ENCODE assay signal across 24 cellular contexts in the genomic region with DNA sequence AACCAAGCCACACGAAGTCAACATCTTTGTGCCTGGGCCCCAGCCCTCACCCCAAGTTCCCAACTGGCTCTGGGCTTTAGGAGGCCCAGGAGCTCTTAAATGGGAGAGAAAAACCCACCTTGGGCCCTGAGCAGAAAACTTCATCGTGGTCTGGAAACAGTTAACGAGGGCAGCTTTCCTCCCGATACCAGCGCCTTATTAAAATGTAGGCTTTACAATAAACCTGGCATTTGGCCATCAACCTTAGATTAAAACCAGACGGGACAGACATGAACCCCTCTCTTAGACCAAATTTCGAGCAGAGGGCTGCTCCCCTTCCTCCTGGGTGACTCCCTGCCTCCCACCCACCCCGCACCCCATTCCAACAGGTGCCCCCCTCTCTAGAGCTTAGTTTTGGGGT. TPM values are rescaled to one million over a fixed set of nuclear protein-coding genes. Genes with fewer than 3 reads are reported as not detected.
"Had no signal": no experiment of that assay in that cellular context is flagged by ENCODE, and none has a peak within 500 bp of the region (broad histone marks: within the 10 kb centered on the region; RNA-seq: fewer than 3 reads in every experiment).

No MANE protein-coding gene starts in this region.

- H3K27ac ChIP-seq: dorsolateral prefrontal cortex, gastrocnemius medialis, neutrophil, pancreas had no signal

- H3K9me3 Mint-ChIP-seq: activated naive CD4-positive, alpha-beta T cell treated with anti-CD3 and anti-CD28 coated beads, Interleukin-2, amount 50 U/mL, for 72 hours; activated T-helper 17 cell treated with anti-CD3 and anti-CD28 coated beads, Interleukin-2, amount 50 U/mL, for 72 hours; central memory CD8-positive, alpha-beta T cell; effector memory CD8-positive, alpha-beta T cell; natural killer cell treated with Interleukin-12 subunit alpha and Interleukin-12 subunit beta and Interleukin-15 and Interleukin-18, amount 100 ng/mL, for 72 hours; stimulated activated naive CD8-positive, alpha-beta T cell treated with anti-CD3 and anti-CD28 coated beads, Interleukin-15, amount 100 ng/mL, for 72 hours; type B pancreatic cell; WTC11 had no signal

- H3K4me1 Mint-ChIP-seq: activated T-helper 17 cell treated with anti-CD3 and anti-CD28 coated beads, Interleukin-2, amount 50 U/mL, for 72 hours; central memory CD8-positive, alpha-beta T cell; stimulated activated naive CD8-positive, alpha-beta T cell treated with anti-CD3 and anti-CD28 coated beads, Interleukin-15, amount 100 ng/mL, for 72 hours had no signal

- H3K27me3 ChIP-seq: adrenal gland, breast epithelium had no signal

- H3K4me1 ChIP-seq: adrenal gland, gastrocnemius medialis, pancreas had no signal

- ATAC-seq: activated naive CD4-positive, alpha-beta T cell treated with anti-CD3 and anti-CD28 coated beads, Interleukin-2, amount 50 U/mL, for 72 hours; activated T-helper 17 cell treated with anti-CD3 and anti-CD28 coated beads, Interleukin-2, amount 50 U/mL, for 72 hours; effector memory CD8-positive, alpha-beta T cell; esophagus mucosa; gastrocnemius medialis; natural killer cell treated with Interleukin-12 subunit alpha and Interleukin-12 subunit beta and Interleukin-15 and Interleukin-18, amount 100 ng/mL, for 72 hours; pancreas; stimulated activated naive CD8-positive, alpha-beta T cell treated with anti-CD3 and anti-CD28 coated beads, Interleukin-15, amount 100 ng/mL, for 72 hours; WTC11 had no signal

- H3K9me3 ChIP-seq: adrenal gland, breast epithelium, gastrocnemius medialis, neutrophil, pancreas had no signal

- DNase-seq: activated T-cell treated with anti-CD3 and anti-CD28 coated beads, Interleukin-2, amount 50 U/mL, for 1 hour; adrenal gland; dorsolateral prefrontal cortex; effector memory CD8-positive, alpha-beta T cell; gastrocnemius medialis; head of caudate nucleus; pancreas; right cardiac atrium; stimulated activated CD4-positive, alpha-beta T cell treated with anti-CD3 and anti-CD28 coated beads, Interleukin-1b, Interleukin-23, amount 100 ng/mL, for 48 hours; stimulated activated naive CD8-positive, alpha-beta T cell treated with anti-CD3 and anti-CD28 coated beads, Interleukin-15, amount 100 ng/mL, for 72 hours; T-helper 9 cell had no signal

- H3K4me3 ChIP-seq: adrenal gland, breast epithelium, dorsolateral prefrontal cortex, gastrocnemius medialis, pancreas had no signal

- FAIRE-seq: colon, endothelial cell of umbilical vein, islet of Langerhans, pancreas had no signal

- H3K36me3 Mint-ChIP-seq: activated naive CD4-positive, alpha-beta T cell treated with anti-CD3 and anti-CD28 coated beads, Interleukin-2, amount 50 U/mL, for 72 hours; natural killer cell treated with Interleukin-12 subunit alpha and Interleukin-12 subunit beta and Interleukin-15 and Interleukin-18, amount 100 ng/mL, for 72 hours; type B pancreatic cell; WTC11 had no signal

- H3K4me3 Mint-ChIP-seq: activated T-helper 17 cell treated with anti-CD3 and anti-CD28 coated beads, Interleukin-2, amount 50 U/mL, for 72 hours; central memory CD8-positive, alpha-beta T cell; effector memory CD8-positive, alpha-beta T cell; natural killer cell treated with Interleukin-12 subunit alpha and Interleukin-12 subunit beta and Interleukin-15 and Interleukin-18, amount 100 ng/mL, for 72 hours; stimulated activated naive CD8-positive, alpha-beta T cell treated with anti-CD3 and anti-CD28 coated beads, Interleukin-15, amount 100 ng/mL, for 72 hours; type B pancreatic cell; WTC11 had no signal

- H3K36me3 ChIP-seq: adrenal gland, breast epithelium, gastrocnemius medialis, neutrophil, pancreas had no signal

- H3K27ac Mint-ChIP-seq: activated naive CD4-positive, alpha-beta T cell treated with anti-CD3 and anti-CD28 coated beads, Interleukin-2, amount 50 U/mL, for 72 hours; activated T-helper 17 cell treated with anti-CD3 and anti-CD28 coated beads, Interleukin-2, amount 50 U/mL, for 72 hours; effector memory CD8-positive, alpha-beta T cell; natural killer cell treated with Interleukin-12 subunit alpha and Interleukin-12 subunit beta and Interleukin-15 and Interleukin-18, amount 100 ng/mL, for 72 hours; stimulated activated naive CD8-positive, alpha-beta T cell treated with anti-CD3 and anti-CD28 coated beads, Interleukin-15, amount 100 ng/mL, for 72 hours; type B pancreatic cell; WTC11 had no signal

RNA-seq across cellular contexts. Expression of a gene that starts 39.4 kb away (rescaled TPM):
- total RNA-seq: natural killer cell treated with Interleukin-12 subunit alpha and Interleukin-12 subunit beta and Interleukin-15 and Interleukin-18, amount 100 ng/mL, for 72 hours; pulmonary artery endothelial cell had no signal

RNA-seq across cellular contexts. Expression of a gene that starts 48.0 kb away (rescaled TPM):
- total RNA-seq: activated T-helper 17 cell treated with anti-CD3 and anti-CD28 coated beads, Interleukin-2, amount 50 U/mL, for 72 hours; endothelial cell of umbilical vein; natural killer cell treated with Interleukin-12 subunit alpha and Interleukin-12 subunit beta and Interleukin-15 and Interleukin-18, amount 100 ng/mL, for 72 hours; pulmonary artery endothelial cell had no signal
- polyA plus RNA-seq: endothelial cell of umbilical vein had no signal
